Comparison of ENCODE assay signal across 14 cellular contexts in the genomic region with DNA sequence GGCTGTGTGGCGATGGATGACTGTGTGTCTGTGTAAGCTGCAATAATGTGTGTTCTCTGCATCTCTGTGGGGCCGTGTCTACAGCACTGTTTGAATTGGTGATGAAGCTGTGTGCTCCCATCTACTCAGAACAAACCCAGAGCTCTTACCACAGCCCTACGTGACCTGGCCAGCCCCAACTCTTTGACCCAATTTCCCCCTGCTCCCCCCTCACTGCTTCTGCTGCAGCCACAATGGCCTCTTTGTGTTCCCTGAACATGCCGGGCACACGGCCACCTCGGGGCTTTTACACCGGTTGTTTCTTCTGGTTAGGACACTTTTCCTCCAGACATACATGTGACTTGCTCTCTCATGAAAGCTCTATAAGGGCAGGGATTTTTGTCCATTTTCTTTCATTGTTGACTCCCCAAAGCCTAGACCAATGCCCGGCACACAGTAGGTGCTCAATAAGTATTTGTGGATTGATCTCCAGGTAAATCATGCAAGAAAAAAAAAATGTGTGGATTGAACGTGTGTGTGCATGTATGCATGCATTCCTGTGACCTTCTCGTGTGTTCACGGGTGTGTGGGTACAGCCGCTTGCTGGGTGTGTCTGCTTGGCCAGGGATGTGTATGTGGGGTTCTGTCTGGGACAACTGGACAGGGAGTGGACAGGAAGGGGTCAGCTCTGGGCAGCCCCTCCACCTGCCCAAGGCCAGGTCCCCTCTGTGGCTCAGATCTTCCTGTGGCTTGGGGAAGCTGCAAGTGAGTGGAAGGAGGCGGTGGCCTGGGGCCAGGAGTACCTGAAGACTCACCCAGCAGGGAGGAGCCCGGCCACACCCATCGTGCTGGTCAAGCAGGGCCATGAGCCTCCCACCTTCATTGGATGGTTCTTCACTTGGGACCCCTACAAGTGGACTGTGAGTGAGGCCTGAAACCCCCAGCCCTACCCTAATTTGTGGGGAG. TPM values are rescaled to one million over a fixed set of nuclear protein-coding genes. Genes with fewer than 3 reads are reported as not detected.
DNase-seq lines count a peak whose midpoint lies in the region; ATAC-seq and TF ChIP-seq lines count a peak whose summit lies in the region.
"Had no signal": no experiment of that assay in that cellular context is flagged by ENCODE, and none has a peak within 500 bp of the region (broad histone marks: within the 10 kb centered on the region; RNA-seq: fewer than 3 reads in every experiment).

No MANE protein-coding gene starts in this region.

- H2BK12ac ChIP-seq in mesenchymal stem cell (ENCODE audit: low read length in 2 of 2) = no peak overlapping the region

- H3K36me3 Mint-ChIP-seq in activated CD4-positive, alpha-beta T cell treated with anti-CD3 and anti-CD28 coated beads for 36 hours (ENCODE audit: low read depth) = peaks cover 11% of the 10 kb centered on the region
- H3K36me3 Mint-ChIP-seq in Caco-2 (ENCODE audit: insufficient read depth, unreplicated experiment) = peaks cover 15% of the 10 kb centered on the region

- no peak overlapping the region for H2BK5ac ChIP-seq in mesenchymal stem cell (ENCODE audit: low read depth, low read length, poor library complexity, severe bottlenecking)

- H3K79me1 ChIP-seq in mesenchymal stem cell (replicated peaks; ENCODE audit: low read length, poor library complexity, severe bottlenecking) = no peaks in the 10 kb centered on the region

- H3K27me3 ChIP-seq in dorsolateral prefrontal cortex = no peaks in the 10 kb centered on the region
- no peaks in the 10 kb centered on the region for H3K27me3 ChIP-seq in mesenchymal stem cell (ENCODE audit: control insufficient read depth in 1 of 2, insufficient read depth in 1 of 2, low read length in 2 of 2)
- no peaks in the 10 kb centered on the region for H3K27me3 ChIP-seq in Caco-2 (replicated peaks; ENCODE audit: control insufficient read depth, insufficient read depth, low read length)
- H3K27me3 ChIP-seq: uterus had no signal

- H3K4ac ChIP-seq in mesenchymal stem cell (ENCODE audit: low read depth in 1 of 2, low read length in 2 of 2) = no peak overlapping the region

- H3K27me3 Mint-ChIP-seq in activated CD4-positive, alpha-beta T cell treated with anti-CD3 and anti-CD28 coated beads for 36 hours = no peaks in the 10 kb centered on the region
- H3K27me3 Mint-ChIP-seq in Caco-2 (ENCODE audit: insufficient read depth, unreplicated experiment) = no peaks in the 10 kb centered on the region

- H3K4me1 Mint-ChIP-seq in activated CD4-positive, alpha-beta T cell treated with anti-CD3 and anti-CD28 coated beads for 36 hours = peaks cover 9% of the 10 kb centered on the region
- peaks cover 19% of the 10 kb centered on the region for H3K4me1 Mint-ChIP-seq in Caco-2 (ENCODE audit: low read depth, unreplicated experiment)

- no peak for ATAC-seq in activated CD4-positive, alpha-beta T cell treated with anti-CD3 and anti-CD28 coated beads for 36 hours
- ATAC-seq in HG02870 (IDR thresholded peaks at IDR 0.05; ENCODE audit: unreplicated experiment) = no peak
- ATAC-seq in HG03025 (IDR thresholded peaks at IDR 0.05; ENCODE audit: low FRiP score, unreplicated experiment) = no peak

- no peaks in the 10 kb centered on the region for H3K9me3 ChIP-seq in mesenchymal stem cell (ENCODE audit: control insufficient read depth, low read length)
- H3K9me3 ChIP-seq in Caco-2 = no peaks in the 10 kb centered on the region
- H3K9me3 ChIP-seq: uterus had no signal

- H4K8ac ChIP-seq in mesenchymal stem cell (ENCODE audit: low read length) = no peak overlapping the region

- H4K91ac ChIP-seq in mesenchymal stem cell (ENCODE audit: low read length) = no peak overlapping the region

- CTCF ChIA-PET in activated CD4-positive, alpha-beta T cell treated with anti-CD3 and anti-CD28 coated beads for 36 hours (lab: Charles Lee) = interaction anchor here (0.9 kb wide), 1 partner anchor 31 kb away, joined by 4 read pairs; no protein-coding TSS in a partner anchor
- CTCF ChIA-PET in Caco-2 (lab: Charles Lee) = interaction anchor here (2.3 to 2.7 kb wide), 2 partner anchors 31 to 34 kb away, joined by 10 to 44 read pairs; a partner anchor contains a TSS

- H3K18ac ChIP-seq in mesenchymal stem cell (ENCODE audit: low read depth in 1 of 2, low read length in 2 of 2) = no peak overlapping the region

- H3K27ac ChIP-seq in dorsolateral prefrontal cortex (peak overlapping the region; percentile 65 to 96 (median 91)), mesenchymal stem cell (ENCODE audit: low read length, poor library complexity, severe bottlenecking) (no peak overlapping the region), temporal lobe (ENCODE audit: low read depth, low read length) (peak overlapping the region; percentile 95)
- H3K27ac ChIP-seq: uterus had no signal

- H3K4me1 ChIP-seq in mesenchymal stem cell (ENCODE audit: control insufficient read depth, insufficient read depth, low read depth, low read length) (peaks cover 2% of the 10 kb centered on the region), Caco-2 (peaks cover 21% of the 10 kb centered on the region)
- H3K4me1 ChIP-seq: uterus had no signal

- H3K4me2 ChIP-seq in mesenchymal stem cell (ENCODE audit: low read length, poor library complexity, severe bottlenecking) = no peak overlapping the region
- H3K4me2 ChIP-seq: GM23338 had no signal

- WGBS in mesenchymal stem cell = 93% methylated on average over 13 of the region's 15 CpGs

- no peak overlapping the region for H2AFZ ChIP-seq in mesenchymal stem cell (ENCODE audit: low read depth, low read length)
- H2AFZ ChIP-seq: GM23338 had no signal

- TF ChIP-seq CTCF in dorsolateral prefrontal cortex (IDR thresholded peaks at IDR 0.05 in 54 of 56, conservative IDR thresholded peaks at IDR 0.05 in 2 of 56; ENCODE audit: low read depth in 1 of 56, partially characterized antibody in 56 of 56) (peak in 2 of 56 donors; percentile 11 to 28), Caco-2 (IDR thresholded peaks at IDR 0.05; ENCODE audit: insufficient read depth in 1 of 2, low read depth in 1 of 2, low read length in 1 of 2, severe bottlenecking in 1 of 2, unreplicated experiment in 1 of 2) (no peak)

- no peak for DNase-seq in activated CD4-positive, alpha-beta T cell treated with anti-CD3 and anti-CD28 coated beads for 36 hours
- no peak for DNase-seq in activated CD4-positive, alpha-beta T cell treated with anti-CD3 and anti-CD28 coated beads for 48 hours
- DNase-seq in dorsolateral prefrontal cortex (peak; percentile 41 to 97 (median 92)), mesenchymal stem cell (no peak), Caco-2 (no peak)
- DNase-seq: activated gamma-delta T cell; effector CD8-positive, alpha-beta T cell had no signal

- no peak overlapping the region for H3K4me3 Mint-ChIP-seq in activated CD4-positive, alpha-beta T cell treated with anti-CD3 and anti-CD28 coated beads for 36 hours
- H3K4me3 Mint-ChIP-seq in Caco-2 (ENCODE audit: unreplicated experiment) = no peak overlapping the region
- H3K4me3 Mint-ChIP-seq: GM23338 had no signal

- H3K4me3 ChIP-seq in dorsolateral prefrontal cortex = peak overlapping the region in 43 of 59 donors; percentile 5 to 53 (median 28)
- H3K4me3 ChIP-seq in mesenchymal stem cell (ENCODE audit: insufficient read depth in 1 of 2, low read depth in 1 of 2, low read length in 2 of 2) = no peak overlapping the region
- H3K4me3 ChIP-seq in Caco-2 (ENCODE audit: low read depth, low read length) = no peak overlapping the region
- H3K4me3 ChIP-seq: GM23338, uterus had no signal

- no peak overlapping the region for H2BK15ac ChIP-seq in mesenchymal stem cell (ENCODE audit: low read depth, poor library complexity, severe bottlenecking)

- peaks cover 47 to 66% of the 10 kb centered on the region in 2 experiments for H3K36me3 ChIP-seq in mesenchymal stem cell (ENCODE audit: control insufficient read depth in 1 of 2, insufficient read depth in 2 of 2, low read depth in 1 of 2, low read length in 2 of 2)
- H3K36me3 ChIP-seq in Caco-2 (ENCODE audit: control insufficient read depth, insufficient read depth, low read length) = peaks cover 9% of the 10 kb centered on the region
- H3K36me3 ChIP-seq: uterus had no signal

- no peak overlapping the region for H3K14ac ChIP-seq in mesenchymal stem cell (ENCODE audit: low read length in 2 of 2)

- peak overlapping the region; percentile 11 for H3K9ac ChIP-seq in mesenchymal stem cell (ENCODE audit: low read length)

- intact Hi-C loops in activated CD4-positive, alpha-beta T cell treated with anti-CD3 and anti-CD28 coated beads for 36 hours (cut with DNase I, micrococcal nuclease) = no loop called here
- intact Hi-C loops in dorsolateral prefrontal cortex (cut with DNase I) = loop anchor here in 1 of 2 donors (2.0 to 10.0 kb wide), 2 partner anchors 159 to 449 kb away; a partner anchor contains a TSS
- intact Hi-C loops in Caco-2 (cut with micrococcal nuclease; ENCODE audit: unreplicated experiment) = no loop called here

- no peak overlapping the region for H2AK5ac ChIP-seq in mesenchymal stem cell (ENCODE audit: low read length, severe bottlenecking)

- POLR2A ChIA-PET in activated CD4-positive, alpha-beta T cell treated with anti-CD3 and anti-CD28 coated beads for 36 hours (lab: Charles Lee) = interaction anchor here (0.6 to 0.7 kb wide), 2 partner anchors 57 to 706 kb away, joined by 3 to 10 read pairs; no protein-coding TSS in a partner anchor
- POLR2A ChIA-PET in Caco-2 (lab: Charles Lee) = no interaction called here

- H2BK120ac ChIP-seq in mesenchymal stem cell (ENCODE audit: low read depth, low read length) = no peak overlapping the region

- peak overlapping the region; percentile 29 for H3K27ac Mint-ChIP-seq in activated CD4-positive, alpha-beta T cell treated with anti-CD3 and anti-CD28 coated beads for 36 hours
- no peak overlapping the region for H3K27ac Mint-ChIP-seq in Caco-2 (ENCODE audit: unreplicated experiment)

- no peaks in the 10 kb centered on the region for H3K9me3 Mint-ChIP-seq in activated CD4-positive, alpha-beta T cell treated with anti-CD3 and anti-CD28 coated beads for 36 hours (ENCODE audit: low read depth)
- no peaks in the 10 kb centered on the region for H3K9me3 Mint-ChIP-seq in Caco-2 (ENCODE audit: unreplicated experiment)
- H3K9me3 Mint-ChIP-seq: GM23338 had no signal

- H3K23ac ChIP-seq in mesenchymal stem cell (ENCODE audit: low read length in 2 of 2) = no peak overlapping the region

- no TSS peak for BruUV-seq in Caco-2 (replicated peaks; lab: Mats Ljungman, UMichigan)

RNA-seq across cellular contexts. Expression of a gene that starts 14.8 kb away (rescaled TPM):
- 10 to 100 TPM in 1 of 2 experiments, 1 to 10 TPM in 1; 9.2 to 12.1 TPM for total RNA-seq in activated CD4-positive, alpha-beta T cell treated with anti-CD3 and anti-CD28 coated beads for 36 hours
- total RNA-seq in dorsolateral prefrontal cortex = 10 to 100 TPM in 83 of 120 experiments, 1 to 10 TPM in 37; 5.7 to 23.5 (median 11.1) TPM
- polyA plus RNA-seq in mesenchymal stem cell (2013, experiment 1 of 2) = 0.98 TPM
- polyA plus RNA-seq in mesenchymal stem cell (2013, experiment 2 of 2) = 1.0 TPM
- 9.1 TPM for total RNA-seq in temporal lobe
- 11.7 and 12.2 TPM in 2 replicates for total RNA-seq in Caco-2 (2022)
- polyA plus RNA-seq: neural cell had no signal

RNA-seq across cellular contexts. Expression of a gene that starts 24.1 kb away (rescaled TPM):
- total RNA-seq in activated CD4-positive, alpha-beta T cell treated with anti-CD3 and anti-CD28 coated beads for 36 hours = 10 to 100 TPM; 10.9 to 13.5 TPM
- 10 to 100 TPM; 16.3 to 64.5 (median 29.4) TPM for total RNA-seq in dorsolateral prefrontal cortex
- 16.1 TPM for polyA plus RNA-seq in mesenchymal stem cell (2013, experiment 1 of 2)
- 16.2 TPM for polyA plus RNA-seq in mesenchymal stem cell (2013, experiment 2 of 2)
- 5.7 TPM for total RNA-seq in temporal lobe
- 7.9 and 9.7 TPM in 2 replicates for total RNA-seq in Caco-2 (2022)

RNA-seq across cellular contexts. Expression of a gene that starts 33.7 kb away (rescaled TPM):
- total RNA-seq in activated CD4-positive, alpha-beta T cell treated with anti-CD3 and anti-CD28 coated beads for 36 hours = under 1 TPM; 0.19 to 0.46 TPM
- 10 to 100 TPM in 1 of 120 experiments, 1 to 10 TPM in 102, under 1 TPM in 17; 0.73 to 13.1 (median 2.2) TPM for total RNA-seq in dorsolateral prefrontal cortex
- polyA plus RNA-seq in mesenchymal stem cell (2013, experiment 1 of 2) = 0.01 TPM
- polyA plus RNA-seq in mesenchymal stem cell (2013, experiment 2 of 2) = 0.01 TPM
- total RNA-seq in temporal lobe = 0.74 TPM
- total RNA-seq in Caco-2 (2022) = 0.11 and 0.35 TPM in 2 replicates
- total RNA-seq: A172 had no signal

Comparison
In these comparisons a context has a peak if more than half of its experiments do, and no peak if none do; other contexts are left out.
1. DNase-seq: peak in dorsolateral prefrontal cortex (10 of 10); none in activated CD4-positive, alpha-beta T cell treated with anti-CD3 and anti-CD28 coated beads for 36 hours (single experiment), activated CD4-positive, alpha-beta T cell treated with anti-CD3 and anti-CD28 coated beads for 48 hours (single experiment), mesenchymal stem cell (single experiment) and Caco-2 (0 of 2).
2. H3K4me3 ChIP-seq: peak in dorsolateral prefrontal cortex (43 of 59); none in mesenchymal stem cell (0 of 2) and Caco-2 (single experiment).